In the genomic region with DNA sequence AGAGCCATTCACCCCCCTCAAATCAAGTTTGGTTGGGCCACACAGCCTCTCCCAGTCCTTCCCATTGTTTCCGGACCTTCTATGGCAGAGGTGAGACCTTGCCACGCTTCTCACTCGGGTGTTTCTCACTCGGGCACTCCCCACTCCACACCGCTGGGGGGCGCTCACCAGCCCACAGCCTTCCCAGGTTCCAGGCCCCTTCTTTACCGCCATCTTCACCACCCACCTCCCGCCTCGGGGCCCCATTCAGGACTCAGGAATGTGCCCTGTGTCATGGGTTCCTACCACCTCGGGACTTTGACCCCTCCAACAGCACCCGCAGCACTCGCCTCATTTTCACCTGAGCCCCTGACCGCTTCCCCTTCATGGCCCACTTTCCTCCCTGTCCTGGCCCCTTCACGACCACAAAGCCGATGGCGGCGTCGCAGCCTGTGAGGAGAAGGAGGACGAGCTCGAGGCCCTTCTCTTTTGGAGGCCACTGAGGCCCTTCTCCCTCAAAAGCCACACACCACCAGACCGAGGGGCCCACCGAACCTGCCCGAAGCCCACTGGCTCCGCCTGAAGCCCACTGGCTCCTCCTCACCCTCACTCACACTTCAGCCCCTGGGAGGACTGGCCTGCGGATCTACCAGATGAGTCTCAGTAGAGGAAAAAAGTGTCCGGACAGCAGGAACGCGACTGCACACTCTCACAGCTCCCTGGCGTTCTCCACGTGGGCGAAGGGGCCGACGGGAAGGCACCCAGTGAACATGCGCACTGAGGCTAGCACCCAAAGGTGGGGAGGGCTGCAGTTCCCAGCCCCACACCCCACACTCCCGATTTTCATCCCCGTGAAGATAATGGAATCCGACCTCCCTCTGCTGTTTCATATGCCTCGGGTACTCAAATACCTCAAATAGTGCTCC, we compare ENCODE assay signal across 17 cellular contexts. TPM values are rescaled to one million over a fixed set of nuclear protein-coding genes. Genes with fewer than 3 reads are reported as not detected.
DNase-seq lines count a peak whose midpoint lies in the region; ATAC-seq, FAIRE-seq and TF ChIP-seq lines count a peak whose summit lies in the region.
"Had no signal": no experiment of that assay in that cellular context is flagged by ENCODE, and none has a peak within 500 bp of the region (broad histone marks: within the 10 kb centered on the region; RNA-seq: fewer than 3 reads in every experiment).

A gene with protein sequence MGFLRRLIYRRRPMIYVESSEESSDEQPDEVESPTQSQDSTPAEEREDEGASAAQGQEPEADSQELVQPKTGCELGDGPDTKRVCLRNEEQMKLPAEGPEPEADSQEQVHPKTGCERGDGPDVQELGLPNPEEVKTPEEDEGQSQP (minus strand): TSS at position 709 of the 905 bp plus-strand sequence. CDS start 1,214 bp downstream, outside the sequence.

- DNase-seq in Daoy (ENCODE audit: low read depth) (peak; percentile 2), HT1080 (ENCODE audit: low read depth) (no peak), K562 (ENCODE audit: extremely low read depth in 1 of 4, low spot score in 3 of 4) (peak; percentile 32 to 55 (median 50)), osteoblast (ENCODE audit: insufficient read length, low spot score, missing footprints) (peak; percentile 38), DMS114 treated with DMSO at 0.1 percent for 48 hours (lab: John Stamatoyannopoulos, UW; ENCODE audit: unreplicated experiment) (no peak), erythroblast (lab: John Stamatoyannopoulos, UW) (no peak), pons (ENCODE audit: low spot score) (no peak), DMS53 (lab: John Stamatoyannopoulos, UW) (no peak)
- DNase-seq: CD8-positive, alpha-beta memory T cell; DMS79 treated with DMSO at 0.1 percent for 48 hours; GF-D8; GM23248; H9; Kasumi-1; KBM-7 had no signal

- H4K20me1 ChIP-seq in K562 (replicated peaks; ENCODE audit: control insufficient read depth, insufficient read depth, low read length) (no peaks in the 10 kb centered on the region), osteoblast (ENCODE audit: insufficient read depth, low read length) (no peaks in the 10 kb centered on the region)

- peak within 1 kb of the TSS; percentile 70 for H3K4me2 ChIP-seq in K562 (ENCODE audit: insufficient read depth, low read length)
- no peak within 1 kb of the TSS for H3K4me2 ChIP-seq in osteoblast (ENCODE audit: insufficient read depth, low read length)

- TF ChIP-seq POLR2A in K562 (conservative IDR thresholded peaks at IDR 0.05): no peak
- TF ChIP-seq POLR2A in erythroblast (IDR thresholded peaks at IDR 0.05; ENCODE audit: low read length): no peak

- H3K4me3 ChIP-seq in K562 (peak within 1 kb of the TSS; percentile 23), osteoblast (ENCODE audit: insufficient read depth, low read length) (no peak within 1 kb of the TSS)
- H3K4me3 ChIP-seq: GM23248 had no signal

- no peaks in the 10 kb centered on the region for H3K27me3 ChIP-seq in K562 (ENCODE audit: control insufficient read depth in 2 of 2, insufficient read depth in 2 of 2, low read length in 2 of 2)
- H3K27me3 ChIP-seq in osteoblast (ENCODE audit: insufficient read depth, low read length): no peaks in the 10 kb centered on the region

- WGBS in K562 (ENCODE audit: insufficient coverage, low coverage, missing lambda C conversion rate): 11% methylated on average over 25 of the region's 38 CpGs

- intact Hi-C loops in K562 (cut with micrococcal nuclease): no loop called here

- H3K9me1 ChIP-seq in K562 (ENCODE audit: control insufficient read depth, insufficient read depth, low read length): no peaks in the 10 kb centered on the region

- POLR2A ChIA-PET in K562 (lab: Yijun Ruan, JAX): interaction anchor here (0.6 kb wide), 1 partner anchor 497 kb away, joined by 3 read pairs; no protein-coding TSS in a partner anchor

- peak within 1 kb of the TSS; percentile 54 to 82 for H3K9ac ChIP-seq in K562 (ENCODE audit: insufficient read depth in 1 of 2, low read depth in 2 of 2, low read length in 2 of 2)
- H3K9ac ChIP-seq: GM23248 had no signal

- H3K27ac ChIP-seq in K562 (ENCODE audit: extremely low read depth, low read depth, low read length) (peak within 1 kb of the TSS; percentile 28; the same call in 1 of the 3 replicates), osteoblast (ENCODE audit: low read depth, low read length) (no peak within 1 kb of the TSS)
- H3K27ac ChIP-seq: GM23248 had no signal

- ATAC-seq in K562: peak; percentile 79

- TF ChIP-seq RAD21 in K562 (CRISPR knock-in tag; conservative IDR thresholded peaks at IDR 0.05 in 1 of 2, IDR thresholded peaks at IDR 0.05 in 1 of 2): no peak

- H3K4me1 ChIP-seq in K562 (replicated peaks in 1 of 2; ENCODE audit: control insufficient read depth in 2 of 2, insufficient read depth in 2 of 2, low read length in 2 of 2) (peaks cover 0 to 12% of the 10 kb centered on the region in 2 experiments; a peak in 2 of 5 replicates), osteoblast (ENCODE audit: insufficient read depth, low read length) (no peaks in the 10 kb centered on the region)

- TF ChIP-seq CTCF in K562 (IDR thresholded peaks at IDR 0.05 in 2 of 3, conservative IDR thresholded peaks at IDR 0.05 in 1 of 3; ENCODE audit: insufficient read depth in 2 of 3, low read depth in 1 of 3, low read length in 3 of 3): peak; percentile 30 to 60 (median 38); a peak in 5 of 6 replicates
- TF ChIP-seq CTCF in osteoblast (IDR thresholded peaks at IDR 0.05; ENCODE audit: extremely low read depth, low read depth, low read length): no peak

- BruUV-seq in K562 (replicated peaks; lab: Mats Ljungman, UMichigan): no TSS peak

- CTCF ChIA-PET in K562 (lab: Yijun Ruan, JAX; ENCODE audit: low intra/inter-chr PET ratio): no interaction called here

- in situ Hi-C loops in K562 (cut with MboI): no loop called here

- peaks cover 10% of the 10 kb centered on the region; the same call in 1 of the 3 replicates for H3K36me3 ChIP-seq in K562 (ENCODE audit: control insufficient read depth, insufficient read depth, low read length)
- no peaks in the 10 kb centered on the region for H3K36me3 ChIP-seq in osteoblast (ENCODE audit: insufficient read depth, low read length)

- TF ChIP-seq EP300 in K562 (IDR thresholded peaks at IDR 0.05; ENCODE audit: low read length): no peak

- FAIRE-seq in K562 (lab: Jason Lieb, UNC): no peak

- H2AFZ ChIP-seq in K562 (ENCODE audit: low read depth, low read length) (peak within 1 kb of the TSS; percentile 85), osteoblast (ENCODE audit: low read length) (no peak within 1 kb of the TSS)
- H2AFZ ChIP-seq: GM23248 had no signal

- H3K79me2 ChIP-seq in K562 (ENCODE audit: control insufficient read depth, insufficient read depth, low read length) (peaks cover 13% of the 10 kb centered on the region), osteoblast (ENCODE audit: insufficient read depth, low read length) (no peaks in the 10 kb centered on the region)

- H3K9me3 ChIP-seq in K562 (replicated peaks; ENCODE audit: control insufficient read depth, insufficient read depth, low read depth, low read length) (no peaks in the 10 kb centered on the region), osteoblast (ENCODE audit: low read depth, low read length) (no peaks in the 10 kb centered on the region)

TF ChIP-seq in K562, 482 proteins besides CTCF, POLR2A, EP300 and RAD21 (continues in another document):
- no peak for TF ChIP-seq ARID1B (IDR thresholded peaks at IDR 0.05)
- TF ChIP-seq, protein P1, sequence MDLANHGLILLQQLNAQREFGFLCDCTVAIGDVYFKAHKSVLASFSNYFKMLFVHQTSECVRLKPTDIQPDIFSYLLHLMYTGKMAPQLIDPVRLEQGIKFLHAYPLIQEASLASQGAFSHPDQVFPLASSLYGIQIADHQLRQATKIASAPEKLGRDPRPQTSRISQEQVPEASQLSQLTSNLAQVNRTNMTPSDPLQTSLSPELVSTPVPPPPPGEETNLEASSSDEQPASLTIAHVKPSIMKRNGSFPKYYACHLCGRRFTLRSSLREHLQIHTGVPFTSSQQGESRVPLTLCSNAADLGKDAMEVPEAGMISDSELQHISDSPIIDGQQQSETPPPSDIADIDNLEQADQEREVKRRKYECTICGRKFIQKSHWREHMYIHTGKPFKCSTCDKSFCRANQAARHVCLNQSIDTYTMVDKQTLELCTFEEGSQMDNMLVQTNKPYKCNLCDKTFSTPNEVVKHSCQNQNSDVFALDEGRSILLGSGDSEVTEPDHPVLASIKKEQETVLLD (IDR thresholded peaks at IDR 0.05): peak; percentile 54; the same call in 1 of the 2 replicates
- TF ChIP-seq, protein P2, sequence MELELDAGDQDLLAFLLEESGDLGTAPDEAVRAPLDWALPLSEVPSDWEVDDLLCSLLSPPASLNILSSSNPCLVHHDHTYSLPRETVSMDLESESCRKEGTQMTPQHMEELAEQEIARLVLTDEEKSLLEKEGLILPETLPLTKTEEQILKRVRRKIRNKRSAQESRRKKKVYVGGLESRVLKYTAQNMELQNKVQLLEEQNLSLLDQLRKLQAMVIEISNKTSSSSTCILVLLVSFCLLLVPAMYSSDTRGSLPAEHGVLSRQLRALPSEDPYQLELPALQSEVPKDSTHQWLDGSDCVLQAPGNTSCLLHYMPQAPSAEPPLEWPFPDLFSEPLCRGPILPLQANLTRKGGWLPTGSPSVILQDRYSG (tag; conservative IDR thresholded peaks at IDR 0.05; ENCODE audit: low read depth): no peak

RNA-seq across cellular contexts. Expression of the gene that starts here (rescaled TPM):
- 22.4 and 35.4 TPM in 2 replicates for total RNA-seq in Daoy (2014; rRNA removed; shearing (Covaris generic))
- 12.3 and 18.1 TPM in 2 replicates for total RNA-seq in HT1080 (2014; rRNA removed; shearing (Covaris generic))
- polyA plus RNA-seq in HT1080 (2015; cell fraction: cytosol; rRNA removed): 8.0 and 8.9 TPM in 2 replicates
- 2.7 and 5.2 TPM in 2 replicates for polyA plus RNA-seq in HT1080 (2015; cell fraction: nucleus; rRNA removed)
- total RNA-seq in K562 (2011; cell fraction: chromatin; rRNA removed; ENCODE audit: low replicate concordance): 4.1 and 4.6 TPM in 2 replicates
- 3.3 and 10.4 TPM in 2 replicates for total RNA-seq in K562 (2011; cell fraction: nucleolus; rRNA removed)
- 7.4 and 12.8 TPM in 2 replicates for total RNA-seq in K562 (2011; cell fraction: nucleoplasm; rRNA removed)
- 113 and 151 TPM in 2 replicates for total RNA-seq in K562 (2014; rRNA removed)
- 109 and 123 TPM in 2 replicates for total RNA-seq in K562 (2014; rRNA removed; fragmentation: Illumina TruSeq; extraction: Trizol)
- total RNA-seq in K562 (2015; rRNA removed; fragmentation: Illumina TruSeq; extraction: Trizol): 67.6 and 69.8 TPM in 2 replicates
- total RNA-seq in K562 (2021): 77.5 and 80.2 TPM in 2 replicates
- polyA plus RNA-seq in K562 (2011; rRNA removed): 9.0 and 43.5 TPM in 2 replicates
- polyA plus RNA-seq in K562 (2011; cell fraction: cytosol; rRNA removed): 10.9 and 18.3 TPM in 2 replicates
- 4.7 and 9.4 TPM in 2 replicates for polyA plus RNA-seq in K562 (2011; cell fraction: nucleus; rRNA removed)
- 69.8 and 111 TPM in 2 replicates for polyA plus RNA-seq in K562 (2012)
- 90.7 and 104 TPM in 2 replicates for polyA plus RNA-seq in K562 (2014; fragmentation: Illumina TruSeq; extraction: Trizol)
- 100 to 1,000 TPM; 499 to 520 TPM for polyA plus RNA-seq in K562 (2014; fragmentation: Nextera tagmentation; extraction: Ambion mirVana)
- polyA plus RNA-seq in K562 (2014; rRNA removed): 136 and 157 TPM in 2 replicates
- 5.4 and 19.6 TPM in 2 replicates for polyA minus RNA-seq in K562 (2011; rRNA and poly(A)+ RNA removed)
- 4.7 TPM in 1 of 2 replicates, not detected in the other for polyA minus RNA-seq in K562 (2011; cell fraction: cytosol; rRNA and poly(A)+ RNA removed)
- 0.78 and 1.1 TPM in 2 replicates for polyA minus RNA-seq in K562 (2011; cell fraction: nucleus; rRNA and poly(A)+ RNA removed)
- not detected in 2 replicates for total RNA-seq in osteoblast
- total RNA-seq: A673; CD8-positive, alpha-beta memory T cell; GM23248; H9 had no signal
- polyA plus RNA-seq: BJ; CD8-positive, alpha-beta memory T cell; GM23248 had no signal

Comparison
In these comparisons a context has a peak if more than half of its experiments do, and no peak if none do; other contexts are left out.
1. Peak in DNase-seq in osteoblast; RNA of the gene not detected or under 1 TPM.
2. DNase-seq: peak in Daoy (single experiment) and K562 (4 of 4); none in HT1080 (single experiment), DMS114 treated with DMSO at 0.1 percent for 48 hours (single experiment), erythroblast (0 of 2), pons (single experiment) and DMS53 (single experiment).